8 cellular contexts compared by ENCODE assay signal in the genomic region with DNA sequence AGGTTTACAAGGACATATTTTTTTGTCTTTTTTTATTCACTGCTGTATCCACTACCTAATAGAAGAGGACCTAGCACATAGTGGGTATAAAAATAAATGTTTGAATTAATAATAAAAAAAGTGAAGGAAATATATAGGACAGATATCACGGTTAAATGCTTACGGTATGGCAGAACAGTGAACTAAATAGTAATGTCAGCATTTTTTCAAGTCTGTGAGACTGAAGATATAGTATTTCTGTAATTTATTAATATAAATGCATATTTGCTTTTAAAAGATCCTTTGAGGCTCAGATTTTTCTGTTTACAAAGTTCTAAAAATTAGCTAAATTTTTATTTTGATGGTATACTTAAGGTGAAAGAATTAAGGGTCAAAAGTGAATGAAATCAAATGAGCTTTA.
"Had no signal": no experiment of that assay in that cellular context is flagged by ENCODE, and none has a peak within 500 bp of the region (broad histone marks: within the 10 kb centered on the region; RNA-seq: fewer than 3 reads in every experiment).

No MANE protein-coding gene starts in this region.

- DNase-seq: GM23248, GOT3, H9, HCEC 1CT, KBM-7 had no signal

- H3K9me3 Mint-ChIP-seq: H9 had no signal

- H3K4me2 ChIP-seq: KMS-11 had no signal

- H3K4me3 Mint-ChIP-seq: H9 had no signal

- H3K27ac ChIP-seq: GM23248, KMS-11 had no signal

- H2AFZ ChIP-seq: GM23248 had no signal

- FAIRE-seq: H54, HTR-8/SVneo had no signal

- H3K9ac ChIP-seq: GM23248, KMS-11 had no signal

- H3K4me1 Mint-ChIP-seq: H9 had no signal

- H3K4me3 ChIP-seq: GM23248 had no signal
